In genomic region chr6:35470663-35471120, GRCh38 we compare ENCODE assay signal across 1 cellular context.
TF ChIP-seq lines count a peak whose summit lies in the region.

No MANE protein-coding gene starts in this region.

TF ChIP-seq in HepG2, 621 proteins besides CTCF, POLR2A, EP300 and RAD21 (continues in another document):
- TF ChIP-seq PHF8 (CRISPR knock-in tag; IDR thresholded peaks at IDR 0.05), result no peak
- no peak for TF ChIP-seq ADNP (CRISPR knock-in tag; IDR thresholded peaks at IDR 0.05)
- TF ChIP-seq NONO (IDR thresholded peaks at IDR 0.05), result no peak
- no peak for TF ChIP-seq NONO (CRISPR knock-in tag; conservative IDR thresholded peaks at IDR 0.05)
- TF ChIP-seq ZNF337 (CRISPR knock-in tag; IDR thresholded peaks at IDR 0.05; ENCODE audit: borderline replicate concordance, low read depth), result no peak
- TF ChIP-seq ZNF468 (CRISPR knock-in tag; IDR thresholded peaks at IDR 0.05), result no peak
- 0 out of 2 replicates have a peak, but pooled peaks have one; percentile 33 for TF ChIP-seq MBD4 (IDR thresholded peaks at IDR 0.05; ENCODE audit: borderline replicate concordance, low read length)
- 0 out of 2 replicates have a peak, but pooled peaks have one; percentile 24 for TF ChIP-seq POLR2AphosphoS2 (IDR thresholded peaks at IDR 0.05; ENCODE audit: low read depth, low read length)
- no peak for TF ChIP-seq RERE (CRISPR knock-in tag; IDR thresholded peaks at IDR 0.05; ENCODE audit: low read depth)
- TF ChIP-seq RBFOX2 (IDR thresholded peaks at IDR 0.05; ENCODE audit: low read depth, low read length), result peak; percentile 83; the same call in 1 of the 2 replicates
- TF ChIP-seq PCBP2 (optimal IDR thresholded peaks at IDR 0.05; ENCODE audit: low read depth, low read length, poor library complexity, severe bottlenecking), result no peak
- no peak for TF ChIP-seq ZBTB26 (CRISPR knock-in tag; IDR thresholded peaks at IDR 0.05; ENCODE audit: borderline replicate concordance)
- no peak for TF ChIP-seq ZNF18 (CRISPR knock-in tag; IDR thresholded peaks at IDR 0.05; ENCODE audit: insufficient replicate concordance)
- TF ChIP-seq NFKBIZ (CRISPR knock-in tag; IDR thresholded peaks at IDR 0.05), result no peak
- no peak for TF ChIP-seq ETV6 (CRISPR knock-in tag; conservative IDR thresholded peaks at IDR 0.05)
- no peak for TF ChIP-seq FOSL2 (CRISPR knock-in tag; IDR thresholded peaks at IDR 0.05)
- TF ChIP-seq PBX3 (CRISPR knock-in tag; IDR thresholded peaks at IDR 0.05; ENCODE audit: borderline replicate concordance), result no peak
- TF ChIP-seq FOXP1 (IDR thresholded peaks at IDR 0.05), result no peak
- TF ChIP-seq FOXP1 (CRISPR knock-in tag; IDR thresholded peaks at IDR 0.05), result no peak
- TF ChIP-seq MED13 (CRISPR knock-in tag; IDR thresholded peaks at IDR 0.05), result no peak
- no peak for TF ChIP-seq CAMTA2 (CRISPR knock-in tag; IDR thresholded peaks at IDR 0.05; ENCODE audit: borderline replicate concordance)
- TF ChIP-seq PREB (CRISPR knock-in tag; IDR thresholded peaks at IDR 0.05), result no peak
- no peak for TF ChIP-seq HINFP (CRISPR knock-in tag; IDR thresholded peaks at IDR 0.05; ENCODE audit: low read depth)
- TF ChIP-seq TAF15 (IDR thresholded peaks at IDR 0.05; ENCODE audit: low read depth, low read length, poor library complexity, severe bottlenecking), result no peak
- no peak for TF ChIP-seq ETS1 (CRISPR knock-in tag; IDR thresholded peaks at IDR 0.05)
- no peak for TF ChIP-seq MXD4 (CRISPR knock-in tag; IDR thresholded peaks at IDR 0.05)
- no peak for TF ChIP-seq ZNF670 (CRISPR knock-in tag; IDR thresholded peaks at IDR 0.05; ENCODE audit: borderline replicate concordance)
- TF ChIP-seq LRRFIP1 (CRISPR knock-in tag; conservative IDR thresholded peaks at IDR 0.05), result no peak
- no peak for TF ChIP-seq ZNF746 (CRISPR knock-in tag; IDR thresholded peaks at IDR 0.05)
- no peak for TF ChIP-seq DZIP1 (CRISPR knock-in tag; IDR thresholded peaks at IDR 0.05)
- no peak for TF ChIP-seq YY1 (IDR thresholded peaks at IDR 0.05; ENCODE audit: insufficient read depth, insufficient replicate concordance, low read depth, low read length)
- TF ChIP-seq ERF (CRISPR knock-in tag; IDR thresholded peaks at IDR 0.05), result no peak
- TF ChIP-seq BCLAF1 (IDR thresholded peaks at IDR 0.05), result no peak
- TF ChIP-seq TOPORS (CRISPR knock-in tag; IDR thresholded peaks at IDR 0.05), result no peak
- no peak for TF ChIP-seq CBX5 (CRISPR knock-in tag; IDR thresholded peaks at IDR 0.05; ENCODE audit: borderline replicate concordance)
- TF ChIP-seq ZNF3 (CRISPR knock-in tag; IDR thresholded peaks at IDR 0.05), result no peak
